Comparison of ENCODE assay signal across 18 cellular contexts in the genomic region with DNA sequence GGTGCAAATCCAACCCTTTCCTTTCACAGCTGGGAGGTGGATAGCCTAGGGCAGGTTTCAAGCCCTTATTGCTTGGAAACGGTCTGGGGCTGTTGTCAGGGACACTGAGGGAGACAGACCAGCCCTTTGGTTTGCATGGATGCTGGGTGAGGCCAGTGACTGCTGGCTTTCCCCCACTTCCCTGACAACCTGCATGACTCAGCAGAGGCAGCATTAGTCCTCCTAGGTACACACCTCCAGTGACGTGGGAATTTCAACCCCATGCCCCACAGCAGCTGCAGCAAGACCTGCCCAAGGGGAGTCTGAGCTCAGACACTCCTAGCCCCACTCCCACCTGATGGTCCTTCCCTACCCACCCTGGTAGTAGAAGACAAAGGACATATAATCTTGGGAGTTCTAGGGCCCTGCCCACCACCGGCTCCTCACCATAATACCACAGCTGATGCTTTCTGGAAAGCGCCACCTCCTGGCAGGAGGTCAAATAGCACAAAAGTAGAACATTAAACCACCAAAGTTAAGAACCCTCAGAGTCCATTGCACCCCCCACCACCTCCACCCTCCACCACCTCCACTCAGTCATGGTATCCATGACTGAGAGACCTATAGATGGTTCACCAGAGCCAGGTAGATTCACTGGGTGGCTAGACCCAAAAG.
DNase-seq lines count a peak whose midpoint lies in the region; ATAC-seq and TF ChIP-seq lines count a peak whose summit lies in the region.
"Had no signal": no experiment of that assay in that cellular context is flagged by ENCODE, and none has a peak within 500 bp of the region (broad histone marks: within the 10 kb centered on the region; RNA-seq: fewer than 3 reads in every experiment).

No MANE protein-coding gene starts in this region.

- no peak overlapping the region for H3K4me3 Mint-ChIP-seq in endothelial cell (ENCODE audit: unreplicated experiment)

- peaks cover 3% of the 10 kb centered on the region for H3K27me3 Mint-ChIP-seq in endothelial cell (ENCODE audit: unreplicated experiment)

- H3K36me3 Mint-ChIP-seq in endothelial cell (ENCODE audit: low read depth, unreplicated experiment): no peaks in the 10 kb centered on the region

- TF ChIP-seq POLR2A in GM18505 (IDR thresholded peaks at IDR 0.05; ENCODE audit: borderline replicate concordance, extremely low read depth, insufficient read depth, insufficient read length): no peak

- no peaks in the 10 kb centered on the region for H3K9me3 Mint-ChIP-seq in endothelial cell (ENCODE audit: unreplicated experiment)

- peak; percentile 7 for DNase-seq in stimulated activated CD4-positive, alpha-beta T cell treated with anti-CD3 and anti-CD28 coated beads, Interleukin-15, amount 100 ng/mL, for 24 hours
- DNase-seq in stimulated activated CD4-positive, alpha-beta T cell treated with anti-CD3 and anti-CD28 coated beads, Interleukin-12 subunit alpha, Interleukin-12 subunit beta, amount 100 ng/mL, for 4 hours: no peak
- DNase-seq in endothelial cell (ENCODE audit: low spot score): no peak
- DNase-seq in kidney glomerular epithelial cell (lab: John Stamatoyannopoulos, UW): no peak
- no peak for DNase-seq in SK-N-DZ (ENCODE audit: low spot score)
- no peak for DNase-seq in SKM-1 treated with dmso at 0.1 percent for 144 hours (lab: John Stamatoyannopoulos, UW; ENCODE audit: unreplicated experiment)
- DNase-seq: effector CD8-positive, alpha-beta T cell; EL; IMR-90; kidney; NCI-H1694 treated with DMSO at 0.1 percent for 48 hours; psoas muscle; stimulated activated naive CD4-positive, alpha-beta T cell treated with Interleukin-2 at 50 U/mL for 16 hours; SW 1271 had no signal

- no peak for ATAC-seq in GM18505 (IDR thresholded peaks at IDR 0.05; ENCODE audit: unreplicated experiment)
- ATAC-seq: activated CD4-positive, CD25-positive, alpha-beta regulatory T cell treated with anti-CD3 and anti-CD28 coated beads, Interleukin-2, amount 50 U/mL, for 24 hours; gastroesophageal sphincter; psoas muscle had no signal

- no peak for TF ChIP-seq EP300 in Ishikawa (IDR thresholded peaks at IDR 0.05; ENCODE audit: borderline replicate concordance)

- H3K4me1 Mint-ChIP-seq in endothelial cell (ENCODE audit: unreplicated experiment): peaks cover 17% of the 10 kb centered on the region

- H3K27ac Mint-ChIP-seq in endothelial cell (ENCODE audit: unreplicated experiment): no peak overlapping the region

- peak; percentile 15; the same call in 1 of the 2 replicates for TF ChIP-seq RAD21 in Ishikawa (IDR thresholded peaks at IDR 0.05; ENCODE audit: low read depth)

- TF ChIP-seq CTCF in endothelial cell (IDR thresholded peaks at IDR 0.05; ENCODE audit: unreplicated experiment): peak; percentile 45

TF ChIP-seq in Ishikawa, 13 proteins besides CTCF, POLR2A, EP300 and RAD21:
- TF ChIP-seq, protein P1, sequence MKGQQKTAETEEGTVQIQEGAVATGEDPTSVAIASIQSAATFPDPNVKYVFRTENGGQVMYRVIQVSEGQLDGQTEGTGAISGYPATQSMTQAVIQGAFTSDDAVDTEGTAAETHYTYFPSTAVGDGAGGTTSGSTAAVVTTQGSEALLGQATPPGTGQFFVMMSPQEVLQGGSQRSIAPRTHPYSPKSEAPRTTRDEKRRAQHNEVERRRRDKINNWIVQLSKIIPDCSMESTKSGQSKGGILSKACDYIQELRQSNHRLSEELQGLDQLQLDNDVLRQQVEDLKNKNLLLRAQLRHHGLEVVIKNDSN (IDR thresholded peaks at IDR 0.05): no peak
- TF ChIP-seq EGR1 (IDR thresholded peaks at IDR 0.05) (no peak), CEBPB (IDR thresholded peaks at IDR 0.05) (no peak)
TF ChIP-seq in Ishikawa: peak in this region for 0.
